21 cellular contexts compared by ENCODE assay signal in genomic region chr17:79916991-79917901, GRCh38.
"Had no signal": no experiment of that assay in that cellular context is flagged by ENCODE, and none has a peak within 500 bp of the region (broad histone marks: within the 10 kb centered on the region; RNA-seq: fewer than 3 reads in every experiment).

No MANE protein-coding gene starts in this region.

- DNase-seq: activated CD4-positive, alpha-beta T cell treated with anti-CD3 and anti-CD28 coated beads, Interleukin-2, amount 50 U/mL, for 4 hours; activated CD8-positive, alpha-beta memory T cell treated with anti-CD3 and anti-CD28 coated beads, Interleukin-2, amount 50 U/mL, for 48 hours; activated naive CD4-positive, alpha-beta T cell treated with Interleukin-2 at 50 U/mL for 16 hours; activated naive CD8-positive, alpha-beta T cell treated with anti-CD3 and anti-CD28 coated beads for 36 hours; activated T-cell treated with anti-CD3 and anti-CD28 coated beads, Interleukin-2, amount 50 U/mL, for 48 hours; central memory CD4-positive, alpha-beta T cell; head of caudate nucleus; left cardiac atrium; mesenchymal stem cell; naive B cell; retina; sigmoid colon; stimulated activated CD4-positive, alpha-beta T cell treated with anti-CD3 and anti-CD28 coated beads, Interleukin-4, amount 100 ng/mL, for 24 hours; stimulated activated naive CD4-positive, alpha-beta T cell treated with Interleukin-2 at 50 U/mL for 16 hours; T-helper 9 cell had no signal

- H3K27ac ChIP-seq: epithelial cell of prostate, gastroesophageal sphincter, sigmoid colon, thoracic aorta, upper lobe of left lung had no signal

- H3K4me1 Mint-ChIP-seq: activated naive CD8-positive, alpha-beta T cell treated with anti-CD3 and anti-CD28 coated beads for 36 hours had no signal

- H3K9me3 Mint-ChIP-seq: activated naive CD8-positive, alpha-beta T cell treated with anti-CD3 and anti-CD28 coated beads for 36 hours; naive B cell; neural crest cell had no signal

- H3K27ac Mint-ChIP-seq: activated naive CD8-positive, alpha-beta T cell treated with anti-CD3 and anti-CD28 coated beads for 36 hours had no signal

- H3K9me3 ChIP-seq: gastroesophageal sphincter, mucosa of descending colon, sigmoid colon, thoracic aorta, upper lobe of left lung had no signal

- H3K36me3 ChIP-seq: gastroesophageal sphincter, sigmoid colon, thoracic aorta, upper lobe of left lung had no signal

- H3K36me3 Mint-ChIP-seq: activated naive CD8-positive, alpha-beta T cell treated with anti-CD3 and anti-CD28 coated beads for 36 hours; naive B cell had no signal

- H3K4me3 Mint-ChIP-seq: activated naive CD8-positive, alpha-beta T cell treated with anti-CD3 and anti-CD28 coated beads for 36 hours; neural crest cell had no signal

- H3K4me3 ChIP-seq: gastroesophageal sphincter, mucosa of descending colon, sigmoid colon, thoracic aorta, upper lobe of left lung had no signal

- H3K27me3 ChIP-seq: upper lobe of left lung had no signal
